In the genomic region with DNA sequence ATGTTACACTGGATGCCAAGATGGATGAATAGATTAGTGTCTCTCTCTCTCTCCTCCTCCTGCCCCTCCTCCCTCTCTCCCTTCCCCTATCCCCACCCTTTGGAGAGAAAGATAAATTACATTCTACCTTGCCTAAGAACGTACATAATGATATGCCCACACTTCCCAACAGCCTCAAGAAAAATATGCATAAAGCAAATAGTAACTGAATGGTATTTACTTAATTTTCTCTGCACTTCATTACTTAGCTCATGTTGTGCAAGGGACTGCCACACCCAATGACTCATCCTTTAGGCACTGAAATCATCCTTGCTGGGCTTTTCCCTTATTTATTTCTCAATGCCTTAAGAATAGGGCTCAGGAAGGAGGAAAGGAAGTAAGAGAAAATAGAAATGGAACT, we compare ENCODE assay signal across 2 cellular contexts.
TF ChIP-seq lines count a peak whose summit lies in the region.

No MANE protein-coding gene starts in this region.

TF ChIP-seq in IMR-90, 13 proteins besides CTCF, POLR2A, EP300 and RAD21 (continued from another document):
- TF ChIP-seq RFX5 (IDR thresholded peaks at IDR 0.05; ENCODE audit: low read depth, low read length) (no peak), MXI1 (IDR thresholded peaks at IDR 0.05; ENCODE audit: borderline replicate concordance, low read depth, low read length) (no peak), CEBPB (IDR thresholded peaks at IDR 0.05; ENCODE audit: low read depth, low read length) (peak; percentile 97), MAFK (IDR thresholded peaks at IDR 0.05; ENCODE audit: low read depth, low read length) (no peak), BHLHE40 (IDR thresholded peaks at IDR 0.05; ENCODE audit: low read depth, low read length) (0 out of 2 replicates have a peak, but pooled peaks have one; percentile 18), CHD1 (IDR thresholded peaks at IDR 0.05; ENCODE audit: low read depth, low read length) (no peak)
- TF ChIP-seq, protein P1, sequence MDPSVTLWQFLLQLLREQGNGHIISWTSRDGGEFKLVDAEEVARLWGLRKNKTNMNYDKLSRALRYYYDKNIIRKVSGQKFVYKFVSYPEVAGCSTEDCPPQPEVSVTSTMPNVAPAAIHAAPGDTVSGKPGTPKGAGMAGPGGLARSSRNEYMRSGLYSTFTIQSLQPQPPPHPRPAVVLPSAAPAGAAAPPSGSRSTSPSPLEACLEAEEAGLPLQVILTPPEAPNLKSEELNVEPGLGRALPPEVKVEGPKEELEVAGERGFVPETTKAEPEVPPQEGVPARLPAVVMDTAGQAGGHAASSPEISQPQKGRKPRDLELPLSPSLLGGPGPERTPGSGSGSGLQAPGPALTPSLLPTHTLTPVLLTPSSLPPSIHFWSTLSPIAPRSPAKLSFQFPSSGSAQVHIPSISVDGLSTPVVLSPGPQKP (IDR thresholded peaks at IDR 0.05; ENCODE audit: borderline replicate concordance, low read depth, low read length) = no peak

TF ChIP-seq in liver, 16 proteins besides CTCF, POLR2A, EP300 and RAD21 (continued from another document):
- TF ChIP-seq, protein P2, sequence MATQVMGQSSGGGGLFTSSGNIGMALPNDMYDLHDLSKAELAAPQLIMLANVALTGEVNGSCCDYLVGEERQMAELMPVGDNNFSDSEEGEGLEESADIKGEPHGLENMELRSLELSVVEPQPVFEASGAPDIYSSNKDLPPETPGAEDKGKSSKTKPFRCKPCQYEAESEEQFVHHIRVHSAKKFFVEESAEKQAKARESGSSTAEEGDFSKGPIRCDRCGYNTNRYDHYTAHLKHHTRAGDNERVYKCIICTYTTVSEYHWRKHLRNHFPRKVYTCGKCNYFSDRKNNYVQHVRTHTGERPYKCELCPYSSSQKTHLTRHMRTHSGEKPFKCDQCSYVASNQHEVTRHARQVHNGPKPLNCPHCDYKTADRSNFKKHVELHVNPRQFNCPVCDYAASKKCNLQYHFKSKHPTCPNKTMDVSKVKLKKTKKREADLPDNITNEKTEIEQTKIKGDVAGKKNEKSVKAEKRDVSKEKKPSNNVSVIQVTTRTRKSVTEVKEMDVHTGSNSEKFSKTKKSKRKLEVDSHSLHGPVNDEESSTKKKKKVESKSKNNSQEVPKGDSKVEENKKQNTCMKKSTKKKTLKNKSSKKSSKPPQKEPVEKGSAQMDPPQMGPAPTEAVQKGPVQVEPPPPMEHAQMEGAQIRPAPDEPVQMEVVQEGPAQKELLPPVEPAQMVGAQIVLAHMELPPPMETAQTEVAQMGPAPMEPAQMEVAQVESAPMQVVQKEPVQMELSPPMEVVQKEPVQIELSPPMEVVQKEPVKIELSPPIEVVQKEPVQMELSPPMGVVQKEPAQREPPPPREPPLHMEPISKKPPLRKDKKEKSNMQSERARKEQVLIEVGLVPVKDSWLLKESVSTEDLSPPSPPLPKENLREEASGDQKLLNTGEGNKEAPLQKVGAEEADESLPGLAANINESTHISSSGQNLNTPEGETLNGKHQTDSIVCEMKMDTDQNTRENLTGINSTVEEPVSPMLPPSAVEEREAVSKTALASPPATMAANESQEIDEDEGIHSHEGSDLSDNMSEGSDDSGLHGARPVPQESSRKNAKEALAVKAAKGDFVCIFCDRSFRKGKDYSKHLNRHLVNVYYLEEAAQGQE (IDR thresholded peaks at IDR 0.05) = no peak
- TF ChIP-seq, protein P3, sequence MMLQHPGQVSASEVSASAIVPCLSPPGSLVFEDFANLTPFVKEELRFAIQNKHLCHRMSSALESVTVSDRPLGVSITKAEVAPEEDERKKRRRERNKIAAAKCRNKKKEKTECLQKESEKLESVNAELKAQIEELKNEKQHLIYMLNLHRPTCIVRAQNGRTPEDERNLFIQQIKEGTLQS (IDR thresholded peaks at IDR 0.05) = no peak
- no peak for TF ChIP-seq TAF1 (conservative IDR thresholded peaks at IDR 0.05)
- no peak for TF ChIP-seq HNF4G (IDR thresholded peaks at IDR 0.05)
- TF ChIP-seq FOXA1 (IDR thresholded peaks at IDR 0.05) = no peak
- TF ChIP-seq YY1 (IDR thresholded peaks at IDR 0.05) = no peak
- TF ChIP-seq JUND (IDR thresholded peaks at IDR 0.05) = peak; percentile 79 to 85
- TF ChIP-seq GABPA (IDR thresholded peaks at IDR 0.05 in 1 of 2, conservative IDR thresholded peaks at IDR 0.05 in 1 of 2) = no peak
TF ChIP-seq in liver: peak in this region for 1.
